ENCODE assay signal across 18 cellular contexts in the genomic region with DNA sequence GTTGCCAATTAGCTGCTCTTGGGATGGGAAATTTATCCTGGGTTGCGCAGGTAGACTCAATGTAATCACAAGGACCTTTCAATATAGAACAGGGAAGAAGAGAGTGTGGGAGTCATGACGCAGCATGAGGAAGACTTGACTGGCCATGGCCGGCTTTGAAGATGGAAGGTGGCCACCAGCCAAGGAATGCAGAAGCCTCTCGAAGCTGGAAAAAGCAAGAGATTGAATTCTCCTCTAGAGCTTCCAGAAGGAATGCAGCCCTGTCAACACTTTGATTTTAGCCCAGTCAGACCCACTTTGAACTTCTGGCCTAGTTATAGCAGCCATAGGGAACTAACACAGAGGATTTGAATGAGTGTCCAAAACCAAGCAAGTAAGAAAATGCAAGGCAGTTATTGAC.
"Had no signal": no experiment of that assay in that cellular context is flagged by ENCODE, and none has a peak within 500 bp of the region (broad histone marks: within the 10 kb centered on the region; RNA-seq: fewer than 3 reads in every experiment).

No MANE protein-coding gene starts in this region.

- H3K9me3 Mint-ChIP-seq: activated B cell treated with CpG ODN at 0.5 μM for 24 hours; natural killer cell; T-helper 2 cell treated with Interferon-gamma antibody and Interleukin-4, amounts not matched to agents 5 μg/mL and 100 μg/mL, for 36 hours had no signal

- H3K27me3 ChIP-seq: esophagus squamous epithelium, gastroesophageal sphincter, neutrophil had no signal

- H3K9ac ChIP-seq: parathyroid adenoma had no signal

- H3K27me3 Mint-ChIP-seq: activated B cell treated with CpG ODN at 0.5 μM for 24 hours; activated naive CD8-positive, alpha-beta T cell had no signal

- H3K79me2 ChIP-seq: parathyroid adenoma had no signal

- H3K4me1 ChIP-seq: gastroesophageal sphincter, parathyroid adenoma had no signal

- H3K27ac Mint-ChIP-seq: activated B cell treated with CpG ODN at 0.5 μM for 24 hours; activated CD8-positive, alpha-beta T cell treated with anti-CD3 and anti-CD28 coated beads, Interleukin-2, amount 10 ng/mL, durations not matched to agents 7 days and 5 days; activated naive CD8-positive, alpha-beta T cell; natural killer cell; T-helper 2 cell treated with Interferon-gamma antibody and Interleukin-4, amounts not matched to agents 5 μg/mL and 100 μg/mL, for 36 hours had no signal

- H3K4me3 ChIP-seq: esophagus squamous epithelium, gastroesophageal sphincter, skin epidermis had no signal

- H3K36me3 ChIP-seq: esophagus squamous epithelium, gastroesophageal sphincter, neutrophil had no signal

- ATAC-seq: activated CD8-positive, alpha-beta T cell treated with anti-CD3 and anti-CD28 coated beads, Interleukin-2, amount 10 ng/mL, durations not matched to agents 7 days and 5 days; gastroesophageal sphincter; natural killer cell; stimulated activated naive CD8-positive, alpha-beta T cell treated with anti-CD3 and anti-CD28 coated beads, Interleukin-15, Interleukin-2, amounts not matched to agents 100 U/mL and 50 U/mL, for 24 hours had no signal

- H3K9me3 ChIP-seq: esophagus squamous epithelium, gastroesophageal sphincter, neutrophil had no signal

- H3K27ac ChIP-seq: esophagus squamous epithelium, gastroesophageal sphincter, neutrophil, parathyroid adenoma, skin epidermis had no signal

- H2AFZ ChIP-seq: parathyroid adenoma had no signal

- H3K36me3 Mint-ChIP-seq: activated naive CD8-positive, alpha-beta T cell; natural killer cell had no signal

- DNase-seq: activated B cell treated with CpG ODN at 0.5 μM for 24 hours; activated CD4-positive, alpha-beta T cell treated with anti-CD3 and anti-CD28 coated beads for 48 hours; activated CD8-positive, alpha-beta memory T cell treated with anti-CD3 and anti-CD28 coated beads, Interleukin-2, amount 50 U/mL, for 4 hours; activated CD8-positive, alpha-beta T cell treated with anti-CD3 and anti-CD28 coated beads, Interleukin-2, amount 10 ng/mL, durations not matched to agents 7 days and 5 days; activated gamma-delta T cell treated with Interleukin-2 at 50 U/mL for 16 hours; amygdala; esophagus squamous epithelium; islet precursor cell; mesendoderm; natural killer cell; stimulated activated naive CD8-positive, alpha-beta T cell treated with anti-CD3 and anti-CD28 coated beads, Interleukin-15, Interleukin-2, amounts not matched to agents 100 U/mL and 50 U/mL, for 24 hours; trophoblast cell had no signal

- H3K4me3 Mint-ChIP-seq: activated B cell treated with CpG ODN at 0.5 μM for 24 hours; activated CD8-positive, alpha-beta T cell treated with anti-CD3 and anti-CD28 coated beads, Interleukin-2, amount 10 ng/mL, durations not matched to agents 7 days and 5 days; activated naive CD8-positive, alpha-beta T cell; natural killer cell; T-helper 2 cell treated with Interferon-gamma antibody and Interleukin-4, amounts not matched to agents 5 μg/mL and 100 μg/mL, for 36 hours had no signal
